Comparison of ENCODE assay signal across 16 cellular contexts in the genomic region with DNA sequence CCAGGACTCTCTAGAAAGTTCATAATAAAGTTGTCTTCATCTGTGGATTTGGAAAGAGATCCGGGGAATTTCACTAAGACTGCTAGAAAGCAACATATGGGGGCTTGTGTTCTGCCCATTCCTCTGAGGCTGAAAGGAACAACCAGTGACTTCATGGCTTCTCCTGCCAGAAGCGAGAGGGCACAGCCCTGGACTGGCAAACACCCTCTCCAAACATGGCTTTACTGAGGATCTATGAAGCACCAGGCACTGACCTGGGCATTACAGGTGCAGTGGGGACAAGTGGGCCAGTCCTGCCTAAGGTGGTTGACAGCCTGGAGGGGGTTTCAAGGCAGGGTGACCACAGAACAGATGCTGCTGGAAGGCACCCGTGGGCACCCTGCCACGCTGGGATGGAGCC.
DNase-seq lines count a peak whose midpoint lies in the region; ATAC-seq, FAIRE-seq and TF ChIP-seq lines count a peak whose summit lies in the region.
"Had no signal": no experiment of that assay in that cellular context is flagged by ENCODE, and none has a peak within 500 bp of the region (broad histone marks: within the 10 kb centered on the region; RNA-seq: fewer than 3 reads in every experiment).

No MANE protein-coding gene starts in this region.

- no peak overlapping the region for H3K27ac ChIP-seq in GM12878 (ENCODE audit: control insufficient read depth, insufficient read depth)
- no peak overlapping the region for H3K27ac ChIP-seq in sigmoid colon
- H3K27ac ChIP-seq in aorta (ENCODE audit: low read depth in 1 of 2, low read length in 2 of 2): no peak overlapping the region

- H3K36me3 ChIP-seq in GM12878 (ENCODE audit: control insufficient read depth in 2 of 2, insufficient read depth in 2 of 2, low read length in 1 of 2): no peaks in the 10 kb centered on the region; a peak in 1 of 4 replicates
- H3K36me3 ChIP-seq in sigmoid colon: no peaks in the 10 kb centered on the region
- no peaks in the 10 kb centered on the region for H3K36me3 ChIP-seq in aorta (ENCODE audit: control insufficient read depth in 1 of 2, insufficient read depth in 2 of 2, low read length in 1 of 2)

- SMC1A ChIA-PET in GM12878 (lab: Charles Lee; ENCODE audit: uncharacterized antibody, unreplicated experiment): no interaction called here

- no peak for TF ChIP-seq POLR2A in GM12878 (IDR thresholded peaks at IDR 0.05; ENCODE audit: low read depth, low read length)
- TF ChIP-seq POLR2A in sigmoid colon (IDR thresholded peaks at IDR 0.05): no peak

- ATAC-seq in GM12878 (peak; percentile 27), left lobe of liver (peak; percentile 65), aorta (ENCODE audit: low FRiP score) (no peak)

- no peak overlapping the region for H3K4me2 ChIP-seq in GM12878 (ENCODE audit: control insufficient read depth, insufficient read depth)

- no peaks in the 10 kb centered on the region for H3K9me3 Mint-ChIP-seq in T-helper 2 cell treated with Interferon-gamma antibody and Interleukin-4, amounts not matched to agents 5 μg/mL and 100 μg/mL, for 36 hours

- TF ChIP-seq RAD21 in GM12878 (IDR thresholded peaks at IDR 0.05; ENCODE audit: insufficient read depth, low read depth, low read length): no peak

- no peaks in the 10 kb centered on the region for H3K9me3 ChIP-seq in GM12878 (replicated peaks; ENCODE audit: control insufficient read depth, insufficient read depth, low read length)
- H3K9me3 ChIP-seq in sigmoid colon: no peaks in the 10 kb centered on the region
- H3K9me3 ChIP-seq in aorta (ENCODE audit: control insufficient read depth, low read length): no peaks in the 10 kb centered on the region

- no peak overlapping the region for H3K27ac Mint-ChIP-seq in T-helper 2 cell treated with Interferon-gamma antibody and Interleukin-4, amounts not matched to agents 5 μg/mL and 100 μg/mL, for 36 hours
- H3K27ac Mint-ChIP-seq: CD4-positive, alpha-beta memory T cell had no signal

- no peak overlapping the region for H3K4me3 Mint-ChIP-seq in T-helper 2 cell treated with Interferon-gamma antibody and Interleukin-4, amounts not matched to agents 5 μg/mL and 100 μg/mL, for 36 hours
- H3K4me3 Mint-ChIP-seq: CD4-positive, alpha-beta memory T cell had no signal

- in situ Hi-C loops in GM12878 (cut with MboI): no loop called here

- H3K9ac ChIP-seq in GM12878 (ENCODE audit: control insufficient read depth, insufficient read depth, low read length): no peak overlapping the region

- intact Hi-C loops in GM12878 (cut with micrococcal nuclease; ENCODE audit: unreplicated experiment) (no loop called here), sigmoid colon (cut with DNase I) (no loop called here), aorta (cut with DNase I) (no loop called here)

- TF ChIP-seq EP300 in GM12878 (IDR thresholded peaks at IDR 0.05; ENCODE audit: borderline replicate concordance in 1 of 2, control insufficient read depth in 1 of 2, low read depth in 2 of 2, low read length in 2 of 2) (no peak), sigmoid colon (IDR thresholded peaks at IDR 0.05) (no peak)

- H3K4me3 ChIP-seq in GM12878 (no peak overlapping the region), sigmoid colon (no peak overlapping the region), aorta (ENCODE audit: low read length in 2 of 2) (no peak overlapping the region)

- H3K27me3 Mint-ChIP-seq in T-helper 2 cell treated with Interferon-gamma antibody and Interleukin-4, amounts not matched to agents 5 μg/mL and 100 μg/mL, for 36 hours (ENCODE audit: low read depth): peaks cover 4% of the 10 kb centered on the region

- H3K4me1 Mint-ChIP-seq in T-helper 2 cell treated with Interferon-gamma antibody and Interleukin-4, amounts not matched to agents 5 μg/mL and 100 μg/mL, for 36 hours (ENCODE audit: low read depth): no peaks in the 10 kb centered on the region
- H3K4me1 Mint-ChIP-seq: CD4-positive, alpha-beta memory T cell had no signal

- H2AFZ ChIP-seq in GM12878 (ENCODE audit: control insufficient read depth, low read depth, low read length): no peak overlapping the region

- RAD21 ChIA-PET in GM12878 (lab: Charles Lee; ENCODE audit: unreplicated experiment): no interaction called here

- POLR2A ChIA-PET in GM12878 (lab: Charles Lee): no interaction called here

- DNase-seq in GM12878 (ENCODE audit: low read depth, low spot score) (no peak), left lobe of liver (ENCODE audit: low spot score) (no peak), sigmoid colon (peak; percentile 22), aorta (no peak), DMS53 treated with DMSO at 0.1 percent for 48 hours (lab: John Stamatoyannopoulos, UW; ENCODE audit: unreplicated experiment) (no peak)
- no peak for DNase-seq in T-helper 2 cell treated with Interferon-gamma antibody and Interleukin-4, amounts not matched to agents 5 μg/mL and 100 μg/mL, for 36 hours (ENCODE audit: low spot score)
- DNase-seq in activated naive CD4-positive, alpha-beta T cell treated with Interleukin-2 at 50 U/mL for 16 hours: no peak
- DNase-seq: C1 segment of cervical spinal cord; CD4-positive, alpha-beta memory T cell; DMS 273 treated with DMSO at 0.1 percent for 48 hours; DMS79 treated with DMSO at 0.1 percent for 48 hours; GF-D8; GOT3; H7; HCEC 1CT had no signal

- no peak for FAIRE-seq in GM12878 (lab: Jason Lieb, UNC)
- FAIRE-seq: D721Med had no signal

- H3K79me2 ChIP-seq in GM12878 (ENCODE audit: control insufficient read depth, insufficient read depth, low read length): no peaks in the 10 kb centered on the region

- H3K4me1 ChIP-seq in GM12878 (ENCODE audit: control insufficient read depth, insufficient read depth, low read length): peaks cover 19% of the 10 kb centered on the region
- H3K4me1 ChIP-seq in sigmoid colon: no peaks in the 10 kb centered on the region
- H3K4me1 ChIP-seq in aorta (ENCODE audit: control insufficient read depth in 1 of 2, insufficient read depth in 2 of 2, low read length in 2 of 2): no peaks in the 10 kb centered on the region

- CTCF ChIA-PET in GM12878 (lab: Yijun Ruan, JAX): no interaction called here

- TF ChIP-seq CTCF in GM12878 (IDR thresholded peaks at IDR 0.05 in 2 of 3, conservative IDR thresholded peaks at IDR 0.05 in 1 of 3; ENCODE audit: control insufficient read depth in 2 of 3, extremely low read depth in 1 of 3, insufficient read depth in 1 of 3, low read depth in 3 of 3, low read length in 3 of 3) (no peak), sigmoid colon (IDR thresholded peaks at IDR 0.05) (no peak)

- WGBS in GM12878 (ENCODE audit: insufficient coverage, insufficient replicate concordance, low lambda C conversion rate, missing lambda C conversion rate): 68% methylated on average over 4 of the region's 4 CpGs
- 93% methylated on average over 4 of the region's 4 CpGs for WGBS in sigmoid colon, 2 donors
- 84% methylated on average over 4 of the region's 4 CpGs for WGBS in aorta, 2 donors

- H3K27me3 ChIP-seq in GM12878 (replicated peaks in 1 of 2; ENCODE audit: control insufficient read depth in 2 of 2, insufficient read depth in 2 of 2, low read length in 1 of 2): no peaks in the 10 kb centered on the region
- H3K27me3 ChIP-seq in sigmoid colon: no peaks in the 10 kb centered on the region
- H3K27me3 ChIP-seq in aorta (ENCODE audit: control insufficient read depth in 1 of 2, insufficient read depth in 2 of 2, low read length in 1 of 2): no peaks in the 10 kb centered on the region

- no peaks in the 10 kb centered on the region for H3K36me3 Mint-ChIP-seq in T-helper 2 cell treated with Interferon-gamma antibody and Interleukin-4, amounts not matched to agents 5 μg/mL and 100 μg/mL, for 36 hours (ENCODE audit: low read depth)
- H3K36me3 Mint-ChIP-seq: CD4-positive, alpha-beta memory T cell had no signal

- H4K20me1 ChIP-seq in GM12878 (ENCODE audit: control insufficient read depth, insufficient read depth): no peaks in the 10 kb centered on the region

- BruUV-seq in GM12878 (replicated peaks; lab: Mats Ljungman, UMichigan): no TSS peak

TF ChIP-seq in GM12878, 131 proteins besides CTCF, POLR2A, EP300 and RAD21:
- TF ChIP-seq HCFC1 (IDR thresholded peaks at IDR 0.05; ENCODE audit: low read length) (no peak), CBFB (IDR thresholded peaks at IDR 0.05; ENCODE audit: low read depth) (no peak), SIX5 (IDR thresholded peaks at IDR 0.05; ENCODE audit: low read depth, low read length, severe bottlenecking) (no peak), POU2F2 (IDR thresholded peaks at IDR 0.05; ENCODE audit: borderline replicate concordance, low read depth, low read length) (no peak)
- TF ChIP-seq, protein P1, sequence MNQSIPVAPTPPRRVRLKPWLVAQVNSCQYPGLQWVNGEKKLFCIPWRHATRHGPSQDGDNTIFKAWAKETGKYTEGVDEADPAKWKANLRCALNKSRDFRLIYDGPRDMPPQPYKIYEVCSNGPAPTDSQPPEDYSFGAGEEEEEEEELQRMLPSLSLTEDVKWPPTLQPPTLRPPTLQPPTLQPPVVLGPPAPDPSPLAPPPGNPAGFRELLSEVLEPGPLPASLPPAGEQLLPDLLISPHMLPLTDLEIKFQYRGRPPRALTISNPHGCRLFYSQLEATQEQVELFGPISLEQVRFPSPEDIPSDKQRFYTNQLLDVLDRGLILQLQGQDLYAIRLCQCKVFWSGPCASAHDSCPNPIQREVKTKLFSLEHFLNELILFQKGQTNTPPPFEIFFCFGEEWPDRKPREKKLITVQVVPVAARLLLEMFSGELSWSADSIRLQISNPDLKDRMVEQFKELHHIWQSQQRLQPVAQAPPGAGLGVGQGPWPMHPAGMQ (IDR thresholded peaks at IDR 0.05; ENCODE audit: borderline replicate concordance): no peak
